15 cellular contexts compared by ENCODE assay signal in the genomic region with DNA sequence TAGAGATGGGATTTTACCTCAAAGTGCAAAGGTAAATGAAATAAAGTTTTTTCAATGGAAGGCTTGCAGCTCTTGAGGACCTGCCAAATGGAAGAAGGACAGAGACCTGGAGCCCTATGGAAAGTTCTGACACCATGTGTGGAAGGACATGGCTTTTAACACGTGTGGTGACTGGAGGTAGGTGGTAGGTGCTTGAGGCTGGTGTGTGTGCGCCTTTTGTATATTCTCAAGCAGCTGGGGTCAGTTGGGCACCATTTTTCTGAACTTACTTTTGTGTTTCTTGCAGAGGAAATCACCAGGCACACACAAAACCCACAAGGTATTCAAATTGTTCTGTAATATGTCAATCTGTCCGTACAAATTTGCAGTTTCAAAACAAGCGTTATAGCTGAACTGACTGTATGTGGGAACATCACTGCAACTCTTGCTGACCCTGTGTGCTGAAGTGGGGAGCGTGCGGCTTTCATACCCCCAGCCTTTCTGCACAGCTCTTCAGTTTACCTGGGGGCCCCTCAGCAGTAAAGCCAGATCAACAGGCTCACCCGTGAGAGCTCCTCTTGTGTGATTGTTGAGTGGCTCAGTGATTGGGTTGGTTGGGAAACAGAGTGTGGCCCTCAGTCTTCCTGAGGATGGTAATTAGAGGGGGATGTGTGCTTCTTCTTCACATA. TPM values are rescaled to one million over a fixed set of nuclear protein-coding genes. Genes with fewer than 3 reads are reported as not detected.
DNase-seq lines count a peak whose midpoint lies in the region; TF ChIP-seq lines count a peak whose summit lies in the region.
"Had no signal": no experiment of that assay in that cellular context is flagged by ENCODE, and none has a peak within 500 bp of the region (broad histone marks: within the 10 kb centered on the region; RNA-seq: fewer than 3 reads in every experiment).

No MANE protein-coding gene starts in this region.

- intact Hi-C loops in stomach (cut with DNase I; ENCODE audit: low total_unique reads), result no loop called here

- DNase-seq in NB4 (ENCODE audit: low read depth) (peak; percentile 64), NOMO-1 treated with dmso at 0.1 percent for 144 hours (lab: John Stamatoyannopoulos, UW; ENCODE audit: unreplicated experiment) (peak; percentile 55), fibroblast of mammary gland (ENCODE audit: low read depth) (peak; percentile 6), smooth muscle cell (lab: John Stamatoyannopoulos, UW; ENCODE audit: unreplicated experiment) (no peak), NCI-H2227 (lab: John Stamatoyannopoulos, UW; ENCODE audit: unreplicated experiment) (no peak), KBM-7 (no peak), DMS53 treated with DMSO at 0.1 percent for 48 hours (lab: John Stamatoyannopoulos, UW; ENCODE audit: unreplicated experiment) (no peak), stomach (no peak)
- DNase-seq: DMS 273 treated with DMSO at 0.1 percent for 48 hours, NCI-H1105 treated with DMSO at 0.1 percent for 48 hours, NCI-H1694 treated with DMSO at 0.1 percent for 48 hours, NCI-H2107, Right ventricle myocardium superior had no signal

- H3K9ac ChIP-seq in smooth muscle cell (ENCODE audit: low read depth), result no peak overlapping the region
- H3K9ac ChIP-seq: KMS-11 had no signal

- H3K79me2 ChIP-seq in smooth muscle cell (ENCODE audit: low read depth), result no peaks in the 10 kb centered on the region

- peaks cover 4% of the 10 kb centered on the region for H3F3A ChIP-seq in smooth muscle cell (ENCODE audit: low read depth)

- H3K27ac ChIP-seq in smooth muscle cell (ENCODE audit: low read depth) (no peak overlapping the region), stomach (no peak overlapping the region)
- H3K27ac ChIP-seq: KMS-11 had no signal

- H3K36me3 ChIP-seq in smooth muscle cell (ENCODE audit: low read depth) (no peaks in the 10 kb centered on the region), stomach (no peaks in the 10 kb centered on the region)

- 84% methylated on average over 7 of the region's 7 CpGs for WGBS in smooth muscle cell (ENCODE audit: low lambda C conversion rate)
- 76 to 89% (median 83%) methylated on average over 7 of the region's 7 CpGs for WGBS in stomach, 5 donors

- H4K20me1 ChIP-seq in smooth muscle cell (ENCODE audit: low read depth), result no peaks in the 10 kb centered on the region

- H3K4me1 ChIP-seq in smooth muscle cell (ENCODE audit: low read depth), result peaks cover 5% of the 10 kb centered on the region
- peaks cover 2 to 16% (median 3%) of the 10 kb centered on the region in 4 donors for H3K4me1 ChIP-seq in stomach

- no peaks in the 10 kb centered on the region for H3K27me3 ChIP-seq in smooth muscle cell (ENCODE audit: low read depth)
- peaks cover 0 to 18% (median 0%) of the 10 kb centered on the region in 3 donors for H3K27me3 ChIP-seq in stomach

- TF ChIP-seq POLR2A in NB4 (IDR thresholded peaks at IDR 0.05; ENCODE audit: extremely low read depth, insufficient read length) (no peak), stomach (IDR thresholded peaks at IDR 0.05) (no peak)

- no peak overlapping the region for H2AFZ ChIP-seq in smooth muscle cell (ENCODE audit: low read depth)

- H3K9me3 ChIP-seq in smooth muscle cell (replicated peaks; ENCODE audit: low read depth) (no peaks in the 10 kb centered on the region), stomach (no peaks in the 10 kb centered on the region)

- in situ Hi-C loops in KBM-7 (cut with MboI; ENCODE audit: low pct_unique_long_range_greater_than_20kb, low sequenced_read_pairs), result no loop called here

- peak overlapping the region; percentile 7 for H3K4me3 ChIP-seq in NB4 (ENCODE audit: low read depth, low read length)
- no peak overlapping the region for H3K4me3 ChIP-seq in fibroblast of mammary gland (ENCODE audit: control insufficient read depth, low read depth, low read length)
- H3K4me3 ChIP-seq in smooth muscle cell, result no peak overlapping the region
- H3K4me3 ChIP-seq in stomach, result no peak overlapping the region

- peak overlapping the region; percentile 10 for H3K4me2 ChIP-seq in smooth muscle cell
- H3K4me2 ChIP-seq: KMS-11 had no signal

- TF ChIP-seq EP300 in stomach (IDR thresholded peaks at IDR 0.05), result no peak

- TF ChIP-seq CTCF in NB4 (IDR thresholded peaks at IDR 0.05; ENCODE audit: low read depth, low read length) (no peak), fibroblast of mammary gland (conservative IDR thresholded peaks at IDR 0.05; ENCODE audit: control insufficient read depth, insufficient read depth, low read depth, low read length) (no peak), smooth muscle cell (IDR thresholded peaks at IDR 0.05; ENCODE audit: borderline replicate concordance, insufficient read depth, poor library complexity, severe bottlenecking) (no peak), stomach (IDR thresholded peaks at IDR 0.05) (no peak)

RNA-seq across cellular contexts. Expression of gene GREB1, which starts 0.4 kb away (rescaled TPM):
- 1.7 and 3.9 TPM in 2 replicates for total RNA-seq in smooth muscle cell
- polyA plus RNA-seq in smooth muscle cell, result 4.3 and 7.3 TPM in 2 replicates
- 10 to 100 TPM in 3 of 5 donors, 1 to 10 TPM in 2; 1.3 to 37.9 (median 11.0) TPM for total RNA-seq in stomach
- polyA plus RNA-seq in stomach, result 1 to 10 TPM in 2 of 3 donors, under 1 TPM in 1; 0.88 to 2.4 (median 1.5) TPM
- polyA plus RNA-seq: CD14-positive monocyte had no signal

Comparison
In these comparisons a context has a peak if more than half of its experiments do, and no peak if none do; other contexts are left out.
1. DNase-seq: peak in NB4 (single experiment), NOMO-1 treated with dmso at 0.1 percent for 144 hours (single experiment) and fibroblast of mammary gland (single experiment); none in smooth muscle cell (single experiment), NCI-H2227 (single experiment), KBM-7 (single experiment), DMS53 treated with DMSO at 0.1 percent for 48 hours (single experiment) and stomach (single experiment).